Comparison of ENCODE assay signal across 26 cellular contexts in the genomic region with DNA sequence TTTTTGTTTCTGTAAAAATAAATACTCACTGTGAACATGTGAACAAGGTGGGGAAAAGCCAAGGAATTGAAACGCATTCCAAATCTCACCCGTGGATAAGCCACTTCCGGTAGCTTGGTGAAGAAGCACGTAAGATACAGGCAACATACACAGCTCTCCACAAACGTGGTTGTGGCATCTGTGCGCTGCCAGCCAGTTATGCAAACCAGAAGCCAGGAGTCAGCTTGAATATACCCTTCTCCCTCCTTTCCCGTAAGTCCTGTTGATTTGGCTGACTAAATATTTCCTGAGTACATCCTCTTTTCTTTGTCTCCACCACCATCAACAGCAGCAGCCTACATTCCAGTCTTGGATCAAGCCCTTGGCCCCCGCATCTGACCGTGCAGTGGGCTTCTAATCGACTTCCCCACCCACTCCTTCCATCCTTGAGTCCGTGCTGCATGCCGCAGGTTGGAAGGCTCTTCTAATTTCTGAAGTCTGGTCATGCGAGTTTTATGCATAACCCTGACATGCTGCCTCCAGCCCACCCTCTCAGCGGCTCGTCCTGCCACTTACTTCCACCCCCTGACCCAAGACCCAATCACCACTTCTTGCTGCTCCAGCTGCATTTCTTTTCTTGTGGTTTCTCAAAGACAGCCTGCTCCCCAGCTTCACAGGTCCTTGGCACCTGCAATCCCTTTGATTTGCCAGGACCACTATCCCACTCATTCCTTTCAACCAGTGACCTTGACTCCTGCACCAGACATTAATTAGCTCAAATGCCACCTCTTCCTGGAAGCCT.
A peak's percentile ranks its signal among the peaks of the same experiment; 100 is the strongest.
DNase-seq lines count a peak whose midpoint lies in the region; ATAC-seq, FAIRE-seq and TF ChIP-seq lines count a peak whose summit lies in the region.
"Had no signal": no experiment of that assay in that cellular context is flagged by ENCODE, and none has a peak within 500 bp of the region (broad histone marks: within the 10 kb centered on the region; RNA-seq: fewer than 3 reads in every experiment).

No MANE protein-coding gene starts in this region.

- H3K36me3 Mint-ChIP-seq in activated naive CD4-positive, alpha-beta T cell treated with anti-CD3 and anti-CD28 coated beads, Interleukin-2, amount 10 ng/mL, durations not matched to agents 7 days and 5 days: no peaks in the 10 kb centered on the region

- H3K4me1 ChIP-seq in K562 (replicated peaks in 1 of 2; ENCODE audit: control insufficient read depth in 2 of 2, insufficient read depth in 2 of 2, low read length in 2 of 2): no peaks in the 10 kb centered on the region

- no peak overlapping the region for H2AFZ ChIP-seq in K562 (ENCODE audit: low read depth, low read length)
- H2AFZ ChIP-seq: GM23248 had no signal

- H3K4me3 Mint-ChIP-seq in activated naive CD4-positive, alpha-beta T cell treated with anti-CD3 and anti-CD28 coated beads, Interleukin-2, amount 10 ng/mL, durations not matched to agents 7 days and 5 days: no peak overlapping the region
- H3K4me3 Mint-ChIP-seq: CD8-positive, alpha-beta memory T cell had no signal

- TF ChIP-seq CTCF in K562 (IDR thresholded peaks at IDR 0.05 in 2 of 3, conservative IDR thresholded peaks at IDR 0.05 in 1 of 3; ENCODE audit: insufficient read depth in 2 of 3, low read depth in 1 of 3, low read length in 3 of 3): no peak

- no peak overlapping the region for H3K27ac ChIP-seq in K562 (ENCODE audit: extremely low read depth, low read depth, low read length)
- H3K27ac ChIP-seq: C4-2B, GM23248, KMS-11, SJSA1 had no signal

- CTCF ChIA-PET in activated naive CD4-positive, alpha-beta T cell treated with anti-CD3 and anti-CD28 coated beads, Interleukin-2, amount 10 ng/mL, durations not matched to agents 7 days and 5 days (lab: Charles Lee): no interaction called here
- CTCF ChIA-PET in K562 (lab: Yijun Ruan, JAX; ENCODE audit: low intra/inter-chr PET ratio): no interaction called here

- in situ Hi-C loops in K562 (cut with MboI): loop anchor here (25.0 kb wide), 1 partner anchor 696 kb away; no protein-coding TSS in a partner anchor

- H3K4me1 Mint-ChIP-seq in activated naive CD4-positive, alpha-beta T cell treated with anti-CD3 and anti-CD28 coated beads, Interleukin-2, amount 10 ng/mL, durations not matched to agents 7 days and 5 days: no peaks in the 10 kb centered on the region
- H3K4me1 Mint-ChIP-seq: CD8-positive, alpha-beta memory T cell had no signal

- no peak for TF ChIP-seq POLR2A in K562 (conservative IDR thresholded peaks at IDR 0.05)

- no peaks in the 10 kb centered on the region for H3K36me3 ChIP-seq in K562 (ENCODE audit: control insufficient read depth, insufficient read depth, low read length)
- H3K36me3 ChIP-seq: SJSA1 had no signal

- H3K9me3 Mint-ChIP-seq in activated naive CD4-positive, alpha-beta T cell treated with anti-CD3 and anti-CD28 coated beads, Interleukin-2, amount 10 ng/mL, durations not matched to agents 7 days and 5 days: no peaks in the 10 kb centered on the region
- H3K9me3 Mint-ChIP-seq: CD8-positive, alpha-beta memory T cell had no signal

- H3K9me1 ChIP-seq in K562 (ENCODE audit: control insufficient read depth, insufficient read depth, low read length): no peaks in the 10 kb centered on the region

- no TSS peak for BruUV-seq in K562 (replicated peaks; lab: Mats Ljungman, UMichigan)

- no peak for TF ChIP-seq RAD21 in K562 (CRISPR knock-in tag; conservative IDR thresholded peaks at IDR 0.05 in 1 of 2, IDR thresholded peaks at IDR 0.05 in 1 of 2)

- POLR2A ChIA-PET in K562 (lab: Yijun Ruan, JAX): no interaction called here

- no peak for FAIRE-seq in K562 (lab: Jason Lieb, UNC)
- FAIRE-seq: GM19239, HTR-8/SVneo had no signal

- ATAC-seq in K562: no peak
- no peak for ATAC-seq in HG03097 (IDR thresholded peaks at IDR 0.05; ENCODE audit: low FRiP score, unreplicated experiment)
- ATAC-seq: HCT116, Panc1 had no signal

- no peak overlapping the region for H3K4me3 ChIP-seq in K562
- H3K4me3 ChIP-seq: GM23248, SJSA1 had no signal

- DNase-seq in activated naive CD4-positive, alpha-beta T cell treated with anti-CD3 and anti-CD28 coated beads, Interleukin-2, amount 10 ng/mL, durations not matched to agents 7 days and 5 days: no peak
- DNase-seq in activated naive CD4-positive, alpha-beta T cell treated with anti-CD3 and anti-CD28 coated beads, Interleukin-2, amount 50 U/mL, for 16 hours: no peak
- DNase-seq in NCI-H526 treated with DMSO at 0.1 percent for 48 hours (lab: John Stamatoyannopoulos, UW): peak; percentile 85
- DNase-seq in K562 (ENCODE audit: extremely low read depth in 1 of 4, low spot score in 3 of 4): no peak
- DNase-seq in DMS 273 treated with DMSO at 0.1 percent for 48 hours (lab: John Stamatoyannopoulos, UW): no peak
- no peak for DNase-seq in cerebellar nuclear complex (lab: John Stamatoyannopoulos, UW)
- DNase-seq in stimulated activated CD4-positive, alpha-beta T cell treated with anti-CD3 and anti-CD28 coated beads, Interleukin-2, amount 100 ng/mL, for 24 hours: no peak
- DNase-seq: 8988T; Calu3; CD8-positive, alpha-beta memory T cell; EL; GF-D8; GM23248; NCI-H1417; NCI-H1694 treated with DMSO at 0.1 percent for 48 hours; NCI-H2081 treated with DMSO at 0.1 percent for 48 hours; NCI-H446 treated with DMSO at 0.1 percent for 48 hours; NK-92 treated with Interleukin-12 subunit alpha and Interleukin-12 subunit beta, amount 100 ng/mL, for 24 hours had no signal

- no peak for TF ChIP-seq EP300 in K562 (IDR thresholded peaks at IDR 0.05; ENCODE audit: low read length)

- no peaks in the 10 kb centered on the region for H3K79me2 ChIP-seq in K562 (ENCODE audit: control insufficient read depth, insufficient read depth, low read length)

- intact Hi-C loops in K562 (cut with micrococcal nuclease): no loop called here

- no peak overlapping the region for H3K4me2 ChIP-seq in K562 (ENCODE audit: insufficient read depth, low read length)
- H3K4me2 ChIP-seq: KMS-11 had no signal

- H3K27ac Mint-ChIP-seq in activated naive CD4-positive, alpha-beta T cell treated with anti-CD3 and anti-CD28 coated beads, Interleukin-2, amount 10 ng/mL, durations not matched to agents 7 days and 5 days: peak overlapping the region; percentile 43
- H3K27ac Mint-ChIP-seq: CD8-positive, alpha-beta memory T cell had no signal

- no peaks in the 10 kb centered on the region for H3K9me3 ChIP-seq in K562 (replicated peaks; ENCODE audit: control insufficient read depth, insufficient read depth, low read depth, low read length)
- H3K9me3 ChIP-seq: SJSA1 had no signal

- no peak overlapping the region for H3K9ac ChIP-seq in K562 (ENCODE audit: insufficient read depth in 1 of 2, low read depth in 2 of 2, low read length in 2 of 2)
- H3K9ac ChIP-seq: GM23248, KMS-11 had no signal

- H3K27me3 ChIP-seq in K562 (ENCODE audit: control insufficient read depth in 2 of 2, insufficient read depth in 2 of 2, low read length in 2 of 2): no peaks in the 10 kb centered on the region
- H3K27me3 ChIP-seq: SJSA1 had no signal

- peaks cover 27% of the 10 kb centered on the region for H3K27me3 Mint-ChIP-seq in activated naive CD4-positive, alpha-beta T cell treated with anti-CD3 and anti-CD28 coated beads, Interleukin-2, amount 10 ng/mL, durations not matched to agents 7 days and 5 days

- no peaks in the 10 kb centered on the region for H4K20me1 ChIP-seq in K562 (replicated peaks; ENCODE audit: control insufficient read depth, insufficient read depth, low read length)

- 0% methylated on average over 14 of the region's 15 CpGs for WGBS in K562 (ENCODE audit: insufficient coverage, low coverage, missing lambda C conversion rate)

TF ChIP-seq in K562, 482 proteins besides CTCF, POLR2A, EP300 and RAD21:
- no peak for TF ChIP-seq ZNF444 (CRISPR knock-in tag; IDR thresholded peaks at IDR 0.05)
- TF ChIP-seq SLC30A9 (CRISPR knock-in tag; IDR thresholded peaks at IDR 0.05): no peak
- peak; percentile 59 for TF ChIP-seq ZFP36 (IDR thresholded peaks at IDR 0.05; ENCODE audit: low read depth, low read length, partially characterized antibody)
